In genomic region chr7:133053321-133053891, GRCh38 we compare ENCODE assay signal across 10 cellular contexts. TPM values are rescaled to one million over a fixed set of nuclear protein-coding genes. Genes with fewer than 3 reads are reported as not detected.
DNase-seq lines count a peak whose midpoint lies in the region; ATAC-seq and TF ChIP-seq lines count a peak whose summit lies in the region.
"Had no signal": no experiment of that assay in that cellular context is flagged by ENCODE, and none has a peak within 500 bp of the region (broad histone marks: within the 10 kb centered on the region; RNA-seq: fewer than 3 reads in every experiment).

No MANE protein-coding gene starts in this region.

- intact Hi-C loops in psoas muscle (cut with DNase I), result no loop called here

- no peaks in the 10 kb centered on the region for H3K9me3 ChIP-seq in psoas muscle
- H3K9me3 ChIP-seq: upper lobe of left lung had no signal

- WGBS in psoas muscle, 3 donors, result 17 to 28% (median 19%) methylated on average over 4 of the region's 4 CpGs

- peak overlapping the region; percentile 35 for H3K27ac ChIP-seq in cingulate gyrus (ENCODE audit: low read depth, low read length)
- H3K27ac ChIP-seq in psoas muscle, result peak overlapping the region; percentile 76
- H3K27ac ChIP-seq: upper lobe of left lung, VCaP had no signal

- TF ChIP-seq CTCF in psoas muscle (IDR thresholded peaks at IDR 0.05), result no peak

- no peaks in the 10 kb centered on the region for H3K36me3 ChIP-seq in psoas muscle (ENCODE audit: insufficient read depth in 1 of 2, low read depth in 1 of 2)
- H3K36me3 ChIP-seq: upper lobe of left lung had no signal

- DNase-seq in GM04504 (ENCODE audit: low read depth) (peak; percentile 88), psoas muscle (no peak), NCI-H2227 treated with DMSO at 0.1 percent for 48 hours (lab: John Stamatoyannopoulos, UW) (no peak), NCI-H345 (lab: John Stamatoyannopoulos, UW) (no peak), cerebellum (ENCODE audit: low spot score) (no peak)
- DNase-seq: upper lobe of left lung had no signal

- no peak overlapping the region for H3K4me3 ChIP-seq in psoas muscle
- H3K4me3 ChIP-seq: upper lobe of left lung had no signal

- peaks cover 59% of the 10 kb centered on the region for H3K4me1 ChIP-seq in psoas muscle

- ATAC-seq in HG03432 (IDR thresholded peaks at IDR 0.05; ENCODE audit: unreplicated experiment) (peak; percentile 62), psoas muscle (peak; percentile 89 to 93 (median 92)), HG02840 (IDR thresholded peaks at IDR 0.05; ENCODE audit: low FRiP score, unreplicated experiment) (no peak)

- no peaks in the 10 kb centered on the region for H3K27me3 ChIP-seq in psoas muscle (ENCODE audit: insufficient read depth in 3 of 3, low read length in 2 of 3)
- H3K27me3 ChIP-seq: upper lobe of left lung had no signal

RNA-seq across cellular contexts. Expression of gene CHCHD3, which starts 28.5 kb away (rescaled TPM):
- total RNA-seq in psoas muscle (100 to 1,000 TPM; 129 to 184 (median 135) TPM), cerebellum (50.8 TPM)
- polyA plus RNA-seq in psoas muscle, result 100 to 1,000 TPM; 185 to 206 (median 188) TPM
